In genomic region chr20:32908334-32909292, GRCh38 we compare ENCODE assay signal across 26 cellular contexts. TPM values are rescaled to one million over a fixed set of nuclear protein-coding genes. Genes with fewer than 3 reads are reported as not detected.
DNase-seq lines count a peak whose midpoint lies in the region; ATAC-seq and TF ChIP-seq lines count a peak whose summit lies in the region.
"Had no signal": no experiment of that assay in that cellular context is flagged by ENCODE, and none has a peak within 500 bp of the region (broad histone marks: within the 10 kb centered on the region; RNA-seq: fewer than 3 reads in every experiment).

No MANE protein-coding gene starts in this region.

- no peak overlapping the region for H3K4me3 ChIP-seq in CD8-positive, alpha-beta T cell (ENCODE audit: low read depth, low read length)
- no peak overlapping the region for H3K4me3 ChIP-seq in spleen
- H3K4me3 ChIP-seq: GM23248, heart right ventricle, sigmoid colon, SJSA1, stomach had no signal

- TF ChIP-seq CTCF in CD8-positive, alpha-beta T cell (IDR thresholded peaks at IDR 0.05), result no peak
- no peak for TF ChIP-seq CTCF in spleen (IDR thresholded peaks at IDR 0.05 in 8 of 11, conservative IDR thresholded peaks at IDR 0.05 in 3 of 11)

- WGBS in spleen, 5 donors, result 64 to 74% (median 73%) methylated on average over 15 to 19 of the region's 19 CpGs

- no peaks in the 10 kb centered on the region for H3K9me3 Mint-ChIP-seq in activated CD8-positive, alpha-beta memory T cell treated with anti-CD3 and anti-CD28 coated beads, Interleukin-2, amount 10 ng/mL, durations not matched to agents 7 days and 5 days (ENCODE audit: low read depth)
- H3K9me3 Mint-ChIP-seq in CD8-positive, alpha-beta T cell, result no peaks in the 10 kb centered on the region
- H3K9me3 Mint-ChIP-seq in effector memory CD8-positive, alpha-beta T cell, result no peaks in the 10 kb centered on the region
- H3K9me3 Mint-ChIP-seq: activated naive CD4-positive, alpha-beta T cell treated with anti-CD3 and anti-CD28 coated beads, Interleukin-2, amount 50 U/mL, for 24 hours; nephron; type B pancreatic cell had no signal

- intact Hi-C loops in CD8-positive, alpha-beta T cell (cut with DNase I, micrococcal nuclease), result no loop called here
- intact Hi-C loops in spleen (cut with DNase I; ENCODE audit: low total_unique reads), result no loop called here

- ATAC-seq in activated CD8-positive, alpha-beta memory T cell treated with anti-CD3 and anti-CD28 coated beads, Interleukin-2, amount 10 ng/mL, durations not matched to agents 7 days and 5 days, result no peak
- ATAC-seq in CD8-positive, alpha-beta T cell, result peak; percentile 46
- peak; percentile 17 for ATAC-seq in effector memory CD8-positive, alpha-beta T cell (replicated peaks)
- no peak for ATAC-seq in GM19395 (IDR thresholded peaks at IDR 0.05; ENCODE audit: unreplicated experiment)
- ATAC-seq in HG03571 (IDR thresholded peaks at IDR 0.05; ENCODE audit: unreplicated experiment), result no peak
- ATAC-seq: left lobe of liver had no signal

- no peaks in the 10 kb centered on the region for H3K27me3 ChIP-seq in CD8-positive, alpha-beta T cell (ENCODE audit: insufficient read depth, low read length)
- no peaks in the 10 kb centered on the region for H3K27me3 ChIP-seq in spleen (replicated peaks in 1 of 7)
- H3K27me3 ChIP-seq: sigmoid colon, stomach had no signal

- no peaks in the 10 kb centered on the region for H3K36me3 Mint-ChIP-seq in activated CD8-positive, alpha-beta memory T cell treated with anti-CD3 and anti-CD28 coated beads, Interleukin-2, amount 10 ng/mL, durations not matched to agents 7 days and 5 days
- no peaks in the 10 kb centered on the region for H3K36me3 Mint-ChIP-seq in CD8-positive, alpha-beta T cell
- H3K36me3 Mint-ChIP-seq in effector memory CD8-positive, alpha-beta T cell (ENCODE audit: insufficient read depth), result no peaks in the 10 kb centered on the region
- H3K36me3 Mint-ChIP-seq: activated naive CD4-positive, alpha-beta T cell treated with anti-CD3 and anti-CD28 coated beads, Interleukin-2, amount 50 U/mL, for 24 hours; type B pancreatic cell had no signal

- TF ChIP-seq POLR2A in spleen (IDR thresholded peaks at IDR 0.05), result no peak

- H3K36me3 ChIP-seq in CD8-positive, alpha-beta T cell (ENCODE audit: insufficient read depth, low read length), result no peaks in the 10 kb centered on the region
- no peaks in the 10 kb centered on the region for H3K36me3 ChIP-seq in spleen
- H3K36me3 ChIP-seq: heart right ventricle, sigmoid colon, SJSA1, stomach had no signal

- peak; percentile 11 for DNase-seq in activated CD8-positive, alpha-beta memory T cell treated with anti-CD3 and anti-CD28 coated beads, Interleukin-2, amount 50 U/mL, for 1 hour (ENCODE audit: extremely low read depth)
- no peak for DNase-seq in activated CD8-positive, alpha-beta memory T cell treated with anti-CD3 and anti-CD28 coated beads, Interleukin-2, amount 10 ng/mL, durations not matched to agents 7 days and 5 days
- DNase-seq in CD8-positive, alpha-beta T cell, result peak in 1 of 7 experiments; percentile 49
- DNase-seq in effector memory CD8-positive, alpha-beta T cell, result no peak
- DNase-seq in spleen (peak; percentile 60), NCI-H1105 (lab: John Stamatoyannopoulos, UW) (no peak)
- DNase-seq: C1 segment of cervical spinal cord, cerebellar nuclear complex, GM23248, midbrain, NCI-H1436, NCI-H524, sigmoid colon, T-helper 1 cell had no signal

- H3K4me1 ChIP-seq in CD8-positive, alpha-beta T cell (ENCODE audit: insufficient read depth, low read length), result peaks cover 11% of the 10 kb centered on the region
- H3K4me1 ChIP-seq in spleen, result no peaks in the 10 kb centered on the region
- H3K4me1 ChIP-seq: heart right ventricle, sigmoid colon, SJSA1, stomach had no signal

- no peak overlapping the region for H3K4me3 Mint-ChIP-seq in activated CD8-positive, alpha-beta memory T cell treated with anti-CD3 and anti-CD28 coated beads, Interleukin-2, amount 10 ng/mL, durations not matched to agents 7 days and 5 days
- no peak overlapping the region for H3K4me3 Mint-ChIP-seq in CD8-positive, alpha-beta T cell
- no peak overlapping the region for H3K4me3 Mint-ChIP-seq in effector memory CD8-positive, alpha-beta T cell
- H3K4me3 Mint-ChIP-seq: activated naive CD4-positive, alpha-beta T cell treated with anti-CD3 and anti-CD28 coated beads, Interleukin-2, amount 50 U/mL, for 24 hours; nephron; type B pancreatic cell had no signal

- CTCF ChIA-PET in activated CD8-positive, alpha-beta memory T cell treated with anti-CD3 and anti-CD28 coated beads, Interleukin-2, amount 10 ng/mL, durations not matched to agents 7 days and 5 days (lab: Charles Lee), result interaction anchor here (0.7 kb wide), 1 partner anchor 96 kb away, joined by 4 read pairs; the partner anchor contains the start of gene SUN5
- CTCF ChIA-PET in CD8-positive, alpha-beta T cell (lab: Charles Lee), result interaction anchor here (1.0 kb wide), 1 partner anchor 36 kb away, joined by 4 read pairs; no protein-coding TSS in a partner anchor

- no peaks in the 10 kb centered on the region for H3K27me3 Mint-ChIP-seq in activated CD8-positive, alpha-beta memory T cell treated with anti-CD3 and anti-CD28 coated beads, Interleukin-2, amount 10 ng/mL, durations not matched to agents 7 days and 5 days
- no peaks in the 10 kb centered on the region for H3K27me3 Mint-ChIP-seq in CD8-positive, alpha-beta T cell (ENCODE audit: low read depth)
- no peaks in the 10 kb centered on the region for H3K27me3 Mint-ChIP-seq in effector memory CD8-positive, alpha-beta T cell
- H3K27me3 Mint-ChIP-seq: activated naive CD4-positive, alpha-beta T cell treated with anti-CD3 and anti-CD28 coated beads, Interleukin-2, amount 50 U/mL, for 24 hours; type B pancreatic cell had no signal

- no peak overlapping the region for H3K27ac ChIP-seq in CD8-positive, alpha-beta T cell (ENCODE audit: low read depth, low read length)
- no peak overlapping the region for H3K27ac ChIP-seq in spleen
- H3K27ac ChIP-seq: GM23248, heart right ventricle, HL-60, sigmoid colon, SJSA1, stomach had no signal

- POLR2A ChIA-PET in CD8-positive, alpha-beta T cell (lab: Charles Lee), result no interaction called here

- peaks cover 4% of the 10 kb centered on the region for H3K4me1 Mint-ChIP-seq in activated CD8-positive, alpha-beta memory T cell treated with anti-CD3 and anti-CD28 coated beads, Interleukin-2, amount 10 ng/mL, durations not matched to agents 7 days and 5 days
- H3K4me1 Mint-ChIP-seq in CD8-positive, alpha-beta T cell (ENCODE audit: low read depth), result peaks cover 14% of the 10 kb centered on the region
- H3K4me1 Mint-ChIP-seq in effector memory CD8-positive, alpha-beta T cell (ENCODE audit: low read depth in 2 of 2), result peaks cover 0 to 3% of the 10 kb centered on the region in 2 donors
- H3K4me1 Mint-ChIP-seq: nephron had no signal

- no peaks in the 10 kb centered on the region for H3K9me3 ChIP-seq in CD8-positive, alpha-beta T cell (ENCODE audit: low read length)
- H3K9me3 ChIP-seq in spleen, result peaks cover 0 to 1% (median 0%) of the 10 kb centered on the region in 8 donors
- H3K9me3 ChIP-seq: sigmoid colon, SJSA1, stomach had no signal

- no peak overlapping the region for H3K27ac Mint-ChIP-seq in activated CD8-positive, alpha-beta memory T cell treated with anti-CD3 and anti-CD28 coated beads, Interleukin-2, amount 10 ng/mL, durations not matched to agents 7 days and 5 days
- no peak overlapping the region for H3K27ac Mint-ChIP-seq in CD8-positive, alpha-beta T cell
- peak overlapping the region in 1 of 2 donors; percentile 79 for H3K27ac Mint-ChIP-seq in effector memory CD8-positive, alpha-beta T cell
- H3K27ac Mint-ChIP-seq: activated naive CD4-positive, alpha-beta T cell treated with anti-CD3 and anti-CD28 coated beads, Interleukin-2, amount 50 U/mL, for 24 hours; nephron; type B pancreatic cell had no signal

RNA-seq across cellular contexts. Expression of gene EFCAB8, which starts 49.9 kb away (rescaled TPM):
- 1 to 10 TPM in 1 of 2 experiments, under 1 TPM in 1; 0.30 to 1.1 TPM for total RNA-seq in activated CD8-positive, alpha-beta memory T cell treated with anti-CD3 and anti-CD28 coated beads, Interleukin-2, amount 10 ng/mL, durations not matched to agents 7 days and 5 days
- total RNA-seq in CD8-positive, alpha-beta T cell, result under 1 TPM; 0.75 to 0.92 TPM
- 1 to 10 TPM in 5 of 7 donors, under 1 TPM in 2; 0.34 to 4.2 (median 1.7) TPM for total RNA-seq in spleen
- polyA plus RNA-seq in spleen, result under 1 TPM; 0.06 to 0.12 (median 0.07) TPM
- total RNA-seq: A673, epithelial cell of proximal tubule, GM23248 had no signal
- polyA plus RNA-seq: GM23248, stomach had no signal

Comparison
In these comparisons a context has a peak if more than half of its experiments do, and no peak if none do; other contexts are left out.
1. DNase-seq: peak in activated CD8-positive, alpha-beta memory T cell treated with anti-CD3 and anti-CD28 coated beads, Interleukin-2, amount 50 U/mL, for 1 hour (single experiment) and spleen (single experiment); none in activated CD8-positive, alpha-beta memory T cell treated with anti-CD3 and anti-CD28 coated beads, Interleukin-2, amount 10 ng/mL, durations not matched to agents 7 days and 5 days (single experiment), effector memory CD8-positive, alpha-beta T cell (0 of 3) and NCI-H1105 (single experiment).
2. ATAC-seq: peak in CD8-positive, alpha-beta T cell (single experiment) and effector memory CD8-positive, alpha-beta T cell (single experiment); none in activated CD8-positive, alpha-beta memory T cell treated with anti-CD3 and anti-CD28 coated beads, Interleukin-2, amount 10 ng/mL, durations not matched to agents 7 days and 5 days (single experiment), GM19395 (single experiment) and HG03571 (single experiment).